In the genomic region with DNA sequence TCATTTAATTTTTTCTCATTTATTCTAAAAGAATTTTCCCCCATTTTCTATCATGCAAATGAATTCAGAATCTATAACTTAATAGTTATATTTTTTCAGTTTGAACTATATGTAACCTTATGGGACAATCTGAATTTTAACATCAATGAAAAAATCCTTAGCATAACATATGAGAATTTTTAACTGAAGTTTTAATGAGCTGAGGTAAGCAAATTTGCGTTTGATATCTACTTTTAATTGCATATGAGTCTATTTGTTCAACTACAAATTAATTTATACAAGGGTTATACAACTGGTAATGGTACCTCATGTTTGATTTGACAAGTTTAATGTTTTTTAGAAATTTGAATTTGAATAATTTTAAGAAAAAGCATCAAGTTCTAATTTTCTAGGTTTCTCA, we compare ENCODE assay signal across 8 cellular contexts.
"Had no signal": no experiment of that assay in that cellular context is flagged by ENCODE, and none has a peak within 500 bp of the region (broad histone marks: within the 10 kb centered on the region; RNA-seq: fewer than 3 reads in every experiment).

No MANE protein-coding gene starts in this region.

- H3K4me3 ChIP-seq: GM23338, K562 had no signal

- DNase-seq: H9, HCEC 1CT, KG1 had no signal

- H2AFZ ChIP-seq: GM23338 had no signal

- FAIRE-seq: H1, H54, HTR-8/SVneo, K562 had no signal

- H3K4me2 ChIP-seq: GM23338 had no signal

- ATAC-seq: GM23338, K562 had no signal
